In genomic region chr6:106084106-106084963, GRCh38 we compare ENCODE assay signal across 8 cellular contexts. TPM values are rescaled to one million over a fixed set of nuclear protein-coding genes. Genes with fewer than 3 reads are reported as not detected.
DNase-seq lines count a peak whose midpoint lies in the region; ATAC-seq and TF ChIP-seq lines count a peak whose summit lies in the region.

No MANE protein-coding gene starts in this region.

- peaks cover 4% of the 10 kb centered on the region for H3K27me3 Mint-ChIP-seq in CD4-positive, CD25-positive, alpha-beta regulatory T cell
- peaks cover 2% of the 10 kb centered on the region for H3K27me3 Mint-ChIP-seq in activated CD4-positive, alpha-beta memory T cell treated with anti-CD3 and anti-CD28 coated beads for 36 hours

- H3K27ac ChIP-seq in CD4-positive, CD25-positive, alpha-beta regulatory T cell (ENCODE audit: insufficient read depth, low read length, poor library complexity, severe bottlenecking), result peak overlapping the region; percentile 45
- H3K27ac ChIP-seq in iPS DF 6.9 (ENCODE audit: low read length) (no peak overlapping the region), thyroid gland (peak overlapping the region in 2 of 3 donors; percentile 15 to 66)

- H3K4me3 Mint-ChIP-seq in CD4-positive, CD25-positive, alpha-beta regulatory T cell, result peak overlapping the region; percentile 93 to 94 (median 94)
- peak overlapping the region; percentile 18 for H3K4me3 Mint-ChIP-seq in activated CD4-positive, alpha-beta memory T cell treated with anti-CD3 and anti-CD28 coated beads for 36 hours

- H3K4me1 ChIP-seq in CD4-positive, CD25-positive, alpha-beta regulatory T cell (ENCODE audit: control insufficient read depth, insufficient read depth, low read length, poor library complexity, severe bottlenecking), result peaks cover 56% of the 10 kb centered on the region
- H3K4me1 ChIP-seq in iPS DF 6.9 (ENCODE audit: control insufficient read depth, insufficient read depth, low read length) (peaks cover 4% of the 10 kb centered on the region; the same call in 1 of the 2 replicates), thyroid gland (peaks cover 22 to 25% of the 10 kb centered on the region in 2 donors)

- peak overlapping the region; percentile 22 for H3K4me3 ChIP-seq in CD4-positive, CD25-positive, alpha-beta regulatory T cell (ENCODE audit: low read depth, low read length)
- H3K4me3 ChIP-seq in iPS DF 6.9 (ENCODE audit: low read length) (no peak overlapping the region), thyroid gland (replicated peaks in 1 of 3) (no peak overlapping the region)

- H3K9me3 Mint-ChIP-seq in CD4-positive, CD25-positive, alpha-beta regulatory T cell, result peaks cover 0 to 2% (median 0%) of the 10 kb centered on the region in 7 donors
- no peaks in the 10 kb centered on the region for H3K9me3 Mint-ChIP-seq in activated CD4-positive, alpha-beta memory T cell treated with anti-CD3 and anti-CD28 coated beads for 36 hours

- H3K27ac Mint-ChIP-seq in CD4-positive, CD25-positive, alpha-beta regulatory T cell, result peak overlapping the region in 2 of 3 donors; percentile 69 to 88
- peak overlapping the region; percentile 82 for H3K27ac Mint-ChIP-seq in activated CD4-positive, alpha-beta memory T cell treated with anti-CD3 and anti-CD28 coated beads for 36 hours

- intact Hi-C loops in activated CD4-positive, alpha-beta memory T cell treated with anti-CD3 and anti-CD28 coated beads for 36 hours (cut with micrococcal nuclease), result loop anchor here (5.0 to 10.0 kb wide), 5 partner anchors 212 to 630 kb away; no protein-coding TSS in a partner anchor
- intact Hi-C loops in thyroid gland (cut with DNase I), result loop anchor here (10.0 kb wide), 1 partner anchor 350 kb away; no protein-coding TSS in a partner anchor

- peaks cover 24 to 70% (median 56%) of the 10 kb centered on the region in 4 donors for H3K4me1 Mint-ChIP-seq in CD4-positive, CD25-positive, alpha-beta regulatory T cell
- peaks cover 57% of the 10 kb centered on the region for H3K4me1 Mint-ChIP-seq in activated CD4-positive, alpha-beta memory T cell treated with anti-CD3 and anti-CD28 coated beads for 36 hours (ENCODE audit: low read depth)

- no peaks in the 10 kb centered on the region for H3K9me3 ChIP-seq in CD4-positive, CD25-positive, alpha-beta regulatory T cell (ENCODE audit: control insufficient read depth in 2 of 2, low read length in 2 of 2)
- H3K9me3 ChIP-seq in iPS DF 6.9 (ENCODE audit: control insufficient read depth, insufficient read depth, low read length), result no peaks in the 10 kb centered on the region
- H3K9me3 ChIP-seq in thyroid gland, result no peaks in the 10 kb centered on the region

- H3K36me3 ChIP-seq in CD4-positive, CD25-positive, alpha-beta regulatory T cell (ENCODE audit: control insufficient read depth, insufficient read depth, low read length), result no peaks in the 10 kb centered on the region
- H3K36me3 ChIP-seq in iPS DF 6.9 (ENCODE audit: control insufficient read depth, insufficient read depth, low read length), result no peaks in the 10 kb centered on the region
- no peaks in the 10 kb centered on the region for H3K36me3 ChIP-seq in thyroid gland

- WGBS in iPS DF 6.9 (ENCODE audit: insufficient coverage, insufficient read length), result no CpG with 5 or more reads among the region's 5 CpGs
- 58 to 65% methylated on average over 5 of the region's 5 CpGs for WGBS in thyroid gland, 2 donors

- no peak for TF ChIP-seq POLR2A in thyroid gland (IDR thresholded peaks at IDR 0.05)

- POLR2A ChIA-PET in activated CD4-positive, alpha-beta memory T cell treated with anti-CD3 and anti-CD28 coated beads for 36 hours (lab: Charles Lee), result interaction anchor here (0.6 to 3.1 kb wide), 15 partner anchors 9 to 274 kb away, joined by 3 to 42 read pairs (median 4); no protein-coding TSS in a partner anchor

- TF ChIP-seq CTCF in thyroid gland (IDR thresholded peaks at IDR 0.05), result peak in 5 of 6 experiments; percentile 61 to 86 (median 73)

- CTCF ChIA-PET in activated CD4-positive, alpha-beta memory T cell treated with anti-CD3 and anti-CD28 coated beads for 36 hours (lab: Charles Lee), result interaction anchor here (0.6 to 2.6 kb wide), 12 partner anchors 9 to 357 kb away, joined by 3 to 19 read pairs (median 3); no protein-coding TSS in a partner anchor

- ATAC-seq in CD4-positive, CD25-positive, alpha-beta regulatory T cell (ENCODE audit: low read depth in 2 of 2), result peak; percentile 36 to 38
- ATAC-seq in GM18519 (IDR thresholded peaks at IDR 0.05; ENCODE audit: low FRiP score, unreplicated experiment), result peak; percentile 84
- ATAC-seq in HG02943 (IDR thresholded peaks at IDR 0.05; ENCODE audit: low read depth, unreplicated experiment), result peak; percentile 68

- DNase-seq in CD4-positive, CD25-positive, alpha-beta regulatory T cell, result peak in 1 of 3 donors; percentile 78
- DNase-seq in NCI-H1694 (lab: John Stamatoyannopoulos, UW) (peak; percentile 38), iPS DF 6.9 (ENCODE audit: low read depth, low spot score) (peak; percentile 63), thyroid gland (peak; percentile 52 to 61)
- DNase-seq in activated CD4-positive, alpha-beta memory T cell treated with anti-CD3 and anti-CD28 coated beads for 36 hours, result no peak
- DNase-seq in stimulated activated CD4-positive, alpha-beta T cell treated with anti-CD3 and anti-CD28 coated beads, Interleukin-4, amount 100 ng/mL, for 1 hour, result no peak

- H3K36me3 Mint-ChIP-seq in CD4-positive, CD25-positive, alpha-beta regulatory T cell, result no peaks in the 10 kb centered on the region
- H3K36me3 Mint-ChIP-seq in activated CD4-positive, alpha-beta memory T cell treated with anti-CD3 and anti-CD28 coated beads for 36 hours, result peaks cover 23% of the 10 kb centered on the region

- H3K27me3 ChIP-seq in CD4-positive, CD25-positive, alpha-beta regulatory T cell (ENCODE audit: control insufficient read depth, insufficient read depth, low read length), result no peaks in the 10 kb centered on the region
- H3K27me3 ChIP-seq in iPS DF 6.9 (ENCODE audit: control insufficient read depth, insufficient read depth, low read length) (peaks cover 2% of the 10 kb centered on the region; the same call in 1 of the 2 replicates), thyroid gland (no peaks in the 10 kb centered on the region)

RNA-seq across cellular contexts. Expression of gene PRDM1, which starts 1.8 kb away (rescaled TPM):
- total RNA-seq in CD4-positive, CD25-positive, alpha-beta regulatory T cell, result 327 TPM
- 10 to 100 TPM; 48.6 to 71.6 (median 64.7) TPM for polyA plus RNA-seq in CD4-positive, CD25-positive, alpha-beta regulatory T cell
- total RNA-seq in activated CD4-positive, alpha-beta memory T cell treated with anti-CD3 and anti-CD28 coated beads for 36 hours, result 10 to 100 TPM; 70.9 to 78.9 TPM
- 1 to 10 TPM; 5.6 to 7.6 (median 7.0) TPM for total RNA-seq in thyroid gland

Comparison
In these comparisons a context has a peak if more than half of its experiments do, and no peak if none do; other contexts are left out.
1. DNase-seq: peak in NCI-H1694 (single experiment), iPS DF 6.9 (single experiment) and thyroid gland (2 of 2); none in activated CD4-positive, alpha-beta memory T cell treated with anti-CD3 and anti-CD28 coated beads for 36 hours (single experiment) and stimulated activated CD4-positive, alpha-beta T cell treated with anti-CD3 and anti-CD28 coated beads, Interleukin-4, amount 100 ng/mL, for 1 hour (single experiment).
2. RNA of gene PRDM1, which starts 1.8 kb away (total RNA-seq): 327 TPM in CD4-positive, CD25-positive, alpha-beta regulatory T cell (single experiment) and 70.9 to 78.9 TPM in activated CD4-positive, alpha-beta memory T cell treated with anti-CD3 and anti-CD28 coated beads for 36 hours; 5.6 to 7.6 TPM in thyroid gland; every median in the first group is over 4 times any median in the second.
3. Peak in every context shown above with its lines, with median percentiles within 50 percentile points of each other: ATAC-seq.